9 cellular contexts compared by ENCODE assay signal in the genomic region with DNA sequence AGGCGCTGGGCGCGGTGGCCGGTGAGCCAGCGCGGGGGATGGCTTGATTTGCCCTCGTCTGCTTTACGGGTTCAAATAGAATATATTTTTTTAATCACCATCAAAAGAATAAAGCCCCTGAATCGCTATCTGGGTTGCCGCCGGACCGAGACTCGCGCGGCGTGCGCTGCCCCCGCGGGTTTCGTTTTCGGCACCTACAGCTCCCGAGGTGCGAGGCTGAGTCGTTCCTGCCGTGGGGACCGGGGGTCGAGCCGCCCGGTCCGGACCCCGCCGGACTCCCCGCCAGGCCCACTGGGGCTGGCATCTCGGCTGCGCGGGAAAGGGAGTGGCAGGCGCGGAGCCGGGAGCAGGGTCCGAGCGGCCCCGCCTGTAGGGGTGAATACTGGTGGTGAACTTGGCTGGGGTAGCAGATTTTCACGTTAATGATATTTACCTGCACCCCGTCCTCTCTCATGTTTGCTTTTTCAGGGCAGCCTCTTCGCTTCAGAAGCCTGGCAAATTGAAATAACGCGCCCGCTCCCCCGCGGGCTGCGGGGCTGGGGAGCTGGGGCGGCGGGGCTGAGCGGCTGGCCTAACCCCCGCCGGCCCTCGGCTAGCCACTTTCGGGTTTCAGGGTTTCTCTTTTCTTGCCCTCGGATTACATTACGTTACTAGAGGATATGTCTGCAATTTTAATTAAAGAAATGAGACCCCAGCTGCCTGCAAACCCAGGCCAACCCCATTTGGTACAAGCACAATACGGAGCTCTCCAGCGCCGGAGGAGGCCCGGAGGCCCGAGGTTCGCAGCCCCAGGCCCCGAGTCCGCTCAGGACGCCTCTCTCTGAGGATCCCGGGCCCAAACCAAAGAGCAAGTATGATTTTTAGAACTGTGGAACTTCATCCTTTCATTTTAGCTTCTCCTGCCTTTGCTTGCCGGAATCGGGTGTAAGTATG. TPM values are rescaled to one million over a fixed set of nuclear protein-coding genes. Genes with fewer than 3 reads are reported as not detected.
A peak's percentile ranks its signal among the peaks of the same experiment; 100 is the strongest.
DNase-seq lines count a peak whose midpoint lies in the region; ATAC-seq and TF ChIP-seq lines count a peak whose summit lies in the region.
"Had no signal": no experiment of that assay in that cellular context is flagged by ENCODE, and none has a peak within 500 bp of the region (broad histone marks: within the 10 kb centered on the region; RNA-seq: fewer than 3 reads in every experiment).

No MANE protein-coding gene starts in this region.

- peaks cover 5 to 23% (median 18%) of the 10 kb centered on the region in 7 donors for H3K4me1 Mint-ChIP-seq in naive thymus-derived CD4-positive, alpha-beta T cell

- intact Hi-C loops in naive thymus-derived CD4-positive, alpha-beta T cell (cut with micrococcal nuclease) = no loop called here

- peak overlapping the region in 8 of 10 donors; percentile 18 to 77 (median 66) for H3K4me3 Mint-ChIP-seq in naive thymus-derived CD4-positive, alpha-beta T cell

- DNase-seq in AG04449 (ENCODE audit: low read depth, low spot score) = no peak
- no peak for DNase-seq in coronary artery (ENCODE audit: low spot score)
- DNase-seq in naive thymus-derived CD4-positive, alpha-beta T cell = no peak
- DNase-seq: effector CD4-positive, alpha-beta T cell had no signal

- peaks cover 0 to 16% (median 1%) of the 10 kb centered on the region in 11 donors for H3K9me3 Mint-ChIP-seq in naive thymus-derived CD4-positive, alpha-beta T cell

- POLR2A ChIA-PET in AG04449 (lab: Yijun Ruan, JAX) (no interaction called here), HEK293 (lab: Yijun Ruan, JAX) (no interaction called here)
- POLR2A ChIA-PET in naive thymus-derived CD4-positive, alpha-beta T cell (lab: Charles Lee) = no interaction called here

- no peaks in the 10 kb centered on the region for H3K36me3 ChIP-seq in HEK293 (ENCODE audit: control insufficient read depth in 2 of 2, insufficient read depth in 1 of 2, low read length in 2 of 2)
- no peaks in the 10 kb centered on the region for H3K36me3 ChIP-seq in naive thymus-derived CD4-positive, alpha-beta T cell (ENCODE audit: control insufficient read depth in 2 of 3, insufficient read depth in 3 of 3, low read length in 3 of 3)

- ATAC-seq in naive thymus-derived CD4-positive, alpha-beta T cell = no peak
- ATAC-seq in HG02884 (IDR thresholded peaks at IDR 0.05; ENCODE audit: unreplicated experiment) (no peak), HG03460 (IDR thresholded peaks at IDR 0.05; ENCODE audit: unreplicated experiment) (no peak), GM18873 (IDR thresholded peaks at IDR 0.05; ENCODE audit: low FRiP score, unreplicated experiment) (no peak), HG03520 (IDR thresholded peaks at IDR 0.05; ENCODE audit: unreplicated experiment) (no peak)

- CTCF ChIA-PET in AG04449 (lab: Yijun Ruan, JAX) (no interaction called here), HEK293 (lab: Yijun Ruan, JAX) (interaction anchor here (0.5 kb wide), 1 partner anchor 1113 kb away, joined by 3 read pairs; no protein-coding TSS in a partner anchor)
- CTCF ChIA-PET in naive thymus-derived CD4-positive, alpha-beta T cell (lab: Charles Lee) = no interaction called here

- peaks cover 0 to 6% (median 0%) of the 10 kb centered on the region in 5 donors for H3K36me3 Mint-ChIP-seq in naive thymus-derived CD4-positive, alpha-beta T cell

- H3K27me3 ChIP-seq in naive thymus-derived CD4-positive, alpha-beta T cell (ENCODE audit: control insufficient read depth in 2 of 2, insufficient read depth in 2 of 2, low read length in 2 of 2) = peaks cover 0 to 3% of the 10 kb centered on the region in 2 donors

- peaks cover 67 to 76% (median 70%) of the 10 kb centered on the region in 5 donors for H3K27me3 Mint-ChIP-seq in naive thymus-derived CD4-positive, alpha-beta T cell

- no peaks in the 10 kb centered on the region for H3K9me3 ChIP-seq in HEK293 (ENCODE audit: control insufficient read depth, insufficient read depth, low read depth, low read length)
- H3K9me3 ChIP-seq in naive thymus-derived CD4-positive, alpha-beta T cell (ENCODE audit: control insufficient read depth in 2 of 3, low read length in 3 of 3) = no peaks in the 10 kb centered on the region

- H3K27ac Mint-ChIP-seq in naive thymus-derived CD4-positive, alpha-beta T cell = no peak overlapping the region

- TF ChIP-seq CTCF in AG04449 (IDR thresholded peaks at IDR 0.05; ENCODE audit: insufficient read depth, low read length, missing control alignments) (no peak), HEK293 (tag by site-specific recombination; IDR thresholded peaks at IDR 0.05) (no peak), coronary artery (IDR thresholded peaks at IDR 0.05) (no peak)

- H3K4me3 ChIP-seq in AG04449 (ENCODE audit: low read depth, low read length) (peak overlapping the region; percentile 46), HEK293 (ENCODE audit: low read depth, low read length) (peak overlapping the region; percentile 32), coronary artery (peak overlapping the region; percentile 88)
- H3K4me3 ChIP-seq in naive thymus-derived CD4-positive, alpha-beta T cell (ENCODE audit: low read length) = no peak overlapping the region

- no peaks in the 10 kb centered on the region for H3K4me1 ChIP-seq in HEK293 (ENCODE audit: control insufficient read depth, insufficient read depth, low read length)
- H3K4me1 ChIP-seq in naive thymus-derived CD4-positive, alpha-beta T cell (ENCODE audit: control insufficient read depth in 2 of 2, insufficient read depth in 2 of 2, low read length in 2 of 2) = no peaks in the 10 kb centered on the region

- H3K27ac ChIP-seq in HEK293 (ENCODE audit: extremely low read depth, low read depth, low read length) (no peak overlapping the region), coronary artery (no peak overlapping the region)
- H3K27ac ChIP-seq in naive thymus-derived CD4-positive, alpha-beta T cell (ENCODE audit: low read depth, low read length) = no peak overlapping the region

TF ChIP-seq in HEK293, 187 proteins besides CTCF, POLR2A, EP300 and RAD21:
- TF ChIP-seq, protein P1, sequence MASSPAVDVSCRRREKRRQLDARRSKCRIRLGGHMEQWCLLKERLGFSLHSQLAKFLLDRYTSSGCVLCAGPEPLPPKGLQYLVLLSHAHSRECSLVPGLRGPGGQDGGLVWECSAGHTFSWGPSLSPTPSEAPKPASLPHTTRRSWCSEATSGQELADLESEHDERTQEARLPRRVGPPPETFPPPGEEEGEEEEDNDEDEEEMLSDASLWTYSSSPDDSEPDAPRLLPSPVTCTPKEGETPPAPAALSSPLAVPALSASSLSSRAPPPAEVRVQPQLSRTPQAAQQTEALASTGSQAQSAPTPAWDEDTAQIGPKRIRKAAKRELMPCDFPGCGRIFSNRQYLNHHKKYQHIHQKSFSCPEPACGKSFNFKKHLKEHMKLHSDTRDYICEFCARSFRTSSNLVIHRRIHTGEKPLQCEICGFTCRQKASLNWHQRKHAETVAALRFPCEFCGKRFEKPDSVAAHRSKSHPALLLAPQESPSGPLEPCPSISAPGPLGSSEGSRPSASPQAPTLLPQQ (tag by site-specific recombination; IDR thresholded peaks at IDR 0.05) = no peak
- TF ChIP-seq, protein P2, sequence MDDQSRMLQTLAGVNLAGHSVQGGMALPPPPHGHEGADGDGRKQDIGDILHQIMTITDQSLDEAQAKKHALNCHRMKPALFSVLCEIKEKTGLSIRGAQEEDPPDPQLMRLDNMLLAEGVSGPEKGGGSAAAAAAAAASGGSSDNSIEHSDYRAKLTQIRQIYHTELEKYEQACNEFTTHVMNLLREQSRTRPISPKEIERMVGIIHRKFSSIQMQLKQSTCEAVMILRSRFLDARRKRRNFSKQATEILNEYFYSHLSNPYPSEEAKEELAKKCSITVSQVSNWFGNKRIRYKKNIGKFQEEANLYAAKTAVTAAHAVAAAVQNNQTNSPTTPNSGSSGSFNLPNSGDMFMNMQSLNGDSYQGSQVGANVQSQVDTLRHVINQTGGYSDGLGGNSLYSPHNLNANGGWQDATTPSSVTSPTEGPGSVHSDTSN (CRISPR knock-in tag; IDR thresholded peaks at IDR 0.05) = no peak
- TF ChIP-seq ZNF521 (tag by site-specific recombination; IDR thresholded peaks at IDR 0.05) = no peak
- TF ChIP-seq MEIS1 (CRISPR knock-in tag; IDR thresholded peaks at IDR 0.05; ENCODE audit: borderline replicate concordance) = no peak
- TF ChIP-seq ZFHX2 (tag by site-specific recombination; conservative IDR thresholded peaks at IDR 0.05) = 0 out of 2 replicates have a peak, but pooled peaks have one; percentile 2
- no peak for TF ChIP-seq GLI2 (tag by site-specific recombination; IDR thresholded peaks at IDR 0.05; ENCODE audit: borderline replicate concordance, low read depth)
- no peak for TF ChIP-seq FEZF1 (tag by site-specific recombination; IDR thresholded peaks at IDR 0.05)
- TF ChIP-seq ZNF121 (tag by site-specific recombination; IDR thresholded peaks at IDR 0.05) = no peak
- TF ChIP-seq, protein P3, sequence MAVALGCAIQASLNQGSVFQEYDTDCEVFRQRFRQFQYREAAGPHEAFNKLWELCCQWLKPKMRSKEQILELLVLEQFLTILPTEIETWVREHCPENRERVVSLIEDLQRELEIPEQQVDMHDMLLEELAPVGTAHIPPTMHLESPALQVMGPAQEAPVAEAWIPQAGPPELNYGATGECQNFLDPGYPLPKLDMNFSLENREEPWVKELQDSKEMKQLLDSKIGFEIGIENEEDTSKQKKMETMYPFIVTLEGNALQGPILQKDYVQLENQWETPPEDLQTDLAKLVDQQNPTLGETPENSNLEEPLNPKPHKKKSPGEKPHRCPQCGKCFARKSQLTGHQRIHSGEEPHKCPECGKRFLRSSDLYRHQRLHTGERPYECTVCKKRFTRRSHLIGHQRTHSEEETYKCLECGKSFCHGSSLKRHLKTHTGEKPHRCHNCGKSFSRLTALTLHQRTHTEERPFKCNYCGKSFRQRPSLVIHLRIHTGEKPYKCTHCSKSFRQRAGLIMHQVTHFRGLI (tag by site-specific recombination; IDR thresholded peaks at IDR 0.05) = 0 out of 2 replicates have a peak, but pooled peaks have one; percentile 15

RNA-seq across cellular contexts. Expression of a gene that starts 1.7 kb away (rescaled TPM):
- total RNA-seq in naive thymus-derived CD4-positive, alpha-beta T cell = not detected
- polyA plus RNA-seq in naive thymus-derived CD4-positive, alpha-beta T cell = under 1 TPM in 1 of 2 donors, not detected in 1; 0.20 TPM
